ENCODE assay signal across 8 cellular contexts in genomic region chrX:148051973-148052372, GRCh38.
"Had no signal": no experiment of that assay in that cellular context is flagged by ENCODE, and none has a peak within 500 bp of the region (broad histone marks: within the 10 kb centered on the region; RNA-seq: fewer than 3 reads in every experiment).

No MANE protein-coding gene starts in this region.

- DNase-seq: GM23248, GOT3, H7, HFFc6 had no signal

- FAIRE-seq: HepG2 had no signal

- ATAC-seq: HCT116, HepG2 had no signal

- H3K9me3 ChIP-seq: HAP-1 had no signal

- H3K27ac ChIP-seq: GM23248, HL-60 had no signal

- H3K36me3 ChIP-seq: HAP-1 had no signal

- H3K9ac ChIP-seq: GM23248 had no signal

- H3K4me3 ChIP-seq: GM23248, HAP-1 had no signal

- H3K4me1 ChIP-seq: HAP-1 had no signal
